Comparison of ENCODE assay signal across 36 cellular contexts in the genomic region with DNA sequence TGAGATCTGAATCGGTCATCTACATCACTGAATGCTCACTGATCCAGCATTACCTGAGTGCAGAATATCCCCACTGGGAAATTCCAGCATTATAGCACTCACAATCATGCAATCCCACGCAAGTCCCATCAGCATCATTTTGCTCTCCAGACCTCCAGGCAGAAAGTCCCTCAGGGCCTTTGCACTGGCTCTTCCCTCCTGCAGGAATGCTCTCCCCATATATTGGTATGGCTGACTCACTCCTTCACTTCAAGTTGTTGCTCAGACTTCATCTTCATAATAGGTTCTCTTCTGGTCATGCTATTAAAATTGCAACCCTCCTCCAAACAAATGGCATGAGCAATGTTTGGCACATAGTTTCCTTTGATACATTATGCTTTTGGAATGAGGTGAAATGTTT.
"Had no signal": no experiment of that assay in that cellular context is flagged by ENCODE, and none has a peak within 500 bp of the region (broad histone marks: within the 10 kb centered on the region; RNA-seq: fewer than 3 reads in every experiment).

No MANE protein-coding gene starts in this region.

- DNase-seq: activated B cell treated with CpG ODN at 0.5 μM for 24 hours; activated CD4-positive, alpha-beta memory T cell treated with anti-CD3 and anti-CD28 coated beads for 36 hours; activated CD4-positive, alpha-beta T cell treated with anti-CD3 and anti-CD28 coated beads for 4 hours; activated CD4-positive, alpha-beta T cell treated with anti-CD3 and anti-CD28 coated beads, Interleukin-2, amount 50 U/mL, for 1 hour; activated CD4-positive, alpha-beta T cell treated with anti-CD3 and anti-CD28 coated beads, Interleukin-2, amount 50 U/mL, for 4 hours; activated CD4-positive, CD25-positive, alpha-beta regulatory T cell treated with anti-CD3 and anti-CD28 coated beads, Interleukin-2, amount 50 U/mL, for 72 hours; activated CD8-positive, alpha-beta memory T cell treated with anti-CD3 and anti-CD28 coated beads, Interleukin-2, amount 50 U/mL, for 4 hours; activated CD8-positive, alpha-beta T cell treated with anti-CD3 and anti-CD28 coated beads for 36 hours; activated effector memory CD4-positive, alpha-beta T cell treated with anti-CD3 and anti-CD28 coated beads, Interleukin-2, amount 50 U/mL, for 16 hours; activated gamma-delta T cell treated with Interleukin-2 at 50 U/mL for 16 hours; activated naive CD4-positive, alpha-beta T cell; activated naive CD4-positive, alpha-beta T cell treated with anti-CD3 and anti-CD28 coated beads for 36 hours; activated naive CD4-positive, alpha-beta T cell treated with anti-CD3 and anti-CD28 coated beads, Interleukin-2, amount 50 U/mL, for 16 hours; activated naive CD8-positive, alpha-beta T cell treated with anti-CD3 and anti-CD28 coated beads for 36 hours; activated T-cell treated with anti-CD3 and anti-CD28 coated beads for 4 hours; activated T-cell treated with anti-CD3 and anti-CD28 coated beads, Interleukin-2, amount 50 U/mL, for 1 hour; activated T-cell treated with anti-CD3 and anti-CD28 coated beads, Interleukin-2, amount 50 U/mL, for 4 hours; activated T-cell treated with anti-CD3 and anti-CD28 coated beads, Interleukin-2, amount 50 U/mL, for 72 hours; adrenal gland; amniotic stem cell; aorta; body of pancreas; brain microvascular endothelial cell; caudate nucleus; SW 1271; T-helper 1 cell; T-helper 2 cell; T-helper 9 cell had no signal

- H3K27ac ChIP-seq: adrenal gland, body of pancreas, brain microvascular endothelial cell, breast epithelium, cardiac muscle cell, VCaP had no signal

- H3K4me3 ChIP-seq: adrenal gland, body of pancreas, breast epithelium, cardiac muscle cell had no signal

- H3K27me3 Mint-ChIP-seq: activated B cell treated with CpG ODN at 0.5 μM for 24 hours; activated CD4-positive, alpha-beta memory T cell treated with anti-CD3 and anti-CD28 coated beads for 36 hours; activated CD8-positive, alpha-beta T cell treated with anti-CD3 and anti-CD28 coated beads for 36 hours; activated naive CD8-positive, alpha-beta T cell treated with anti-CD3 and anti-CD28 coated beads for 36 hours had no signal

- H3K4me1 ChIP-seq: adrenal gland, body of pancreas, breast epithelium had no signal

- H3K36me3 Mint-ChIP-seq: activated CD4-positive, alpha-beta memory T cell treated with anti-CD3 and anti-CD28 coated beads for 36 hours; activated naive CD4-positive, alpha-beta T cell treated with anti-CD3 and anti-CD28 coated beads, Interleukin-2, amount 50 U/mL, for 72 hours; activated naive CD8-positive, alpha-beta T cell treated with anti-CD3 and anti-CD28 coated beads for 36 hours had no signal

- H3K4me1 Mint-ChIP-seq: activated B cell treated with CpG ODN at 0.5 μM for 24 hours; activated naive CD8-positive, alpha-beta T cell treated with anti-CD3 and anti-CD28 coated beads for 36 hours; activated T-helper 17 cell treated with anti-CD3 and anti-CD28 coated beads, Interleukin-2, amount 50 U/mL, for 72 hours had no signal

- H3K9me3 Mint-ChIP-seq: activated CD4-positive, alpha-beta memory T cell treated with anti-CD3 and anti-CD28 coated beads for 36 hours; activated CD8-positive, alpha-beta T cell treated with anti-CD3 and anti-CD28 coated beads for 36 hours; activated naive CD4-positive, alpha-beta T cell treated with anti-CD3 and anti-CD28 coated beads for 36 hours; activated naive CD8-positive, alpha-beta T cell treated with anti-CD3 and anti-CD28 coated beads for 36 hours; activated T-cell treated with anti-CD3 and anti-CD28 coated beads, Interleukin-2, amount 50 U/mL, for 4 hours; activated T-cell treated with anti-CD3 and anti-CD28 coated beads, Interleukin-2, amount 50 U/mL, for 72 hours; activated T-helper 1 cell treated with anti-CD3 and anti-CD28 coated beads, Interleukin-12 subunit alpha, Interleukin-12 subunit beta, Interleukin-2, Interleukin-4 antibody, amounts not matched to agents 30 ng/mL and 10 ng/mL and 1 ng/mL, durations not matched to agents 14 hours and 24 hours and 36 hours; T-helper 1 cell treated with Interleukin-12 subunit alpha and Interleukin-12 subunit beta and Interleukin-4 antibody, amounts not matched to agents 30 μg/mL and 1 μg/mL, for 36 hours; T-helper 2 cell treated with Interferon-gamma antibody and Interleukin-4, amounts not matched to agents 5 μg/mL and 100 μg/mL, for 36 hours had no signal

- H3K36me3 ChIP-seq: adrenal gland, brain microvascular endothelial cell, breast epithelium, cardiac muscle cell had no signal

- H3K4me3 Mint-ChIP-seq: activated B cell treated with CpG ODN at 0.5 μM for 24 hours; activated CD4-positive, alpha-beta memory T cell treated with anti-CD3 and anti-CD28 coated beads for 36 hours; activated CD8-positive, alpha-beta T cell treated with anti-CD3 and anti-CD28 coated beads for 36 hours; activated naive CD4-positive, alpha-beta T cell treated with anti-CD3 and anti-CD28 coated beads for 36 hours; activated naive CD8-positive, alpha-beta T cell treated with anti-CD3 and anti-CD28 coated beads for 36 hours; activated T-cell treated with anti-CD3 and anti-CD28 coated beads, Interleukin-2, amount 50 U/mL, for 4 hours; activated T-cell treated with anti-CD3 and anti-CD28 coated beads, Interleukin-2, amount 50 U/mL, for 72 hours; activated T-helper 1 cell treated with anti-CD3 and anti-CD28 coated beads, Interleukin-12 subunit alpha, Interleukin-12 subunit beta, Interleukin-2, Interleukin-4 antibody, amounts not matched to agents 30 ng/mL and 10 ng/mL and 1 ng/mL, durations not matched to agents 14 hours and 24 hours and 36 hours; activated T-helper 17 cell treated with anti-CD3 and anti-CD28 coated beads, Interleukin-2, amount 50 U/mL, for 72 hours; T-helper 1 cell treated with Interleukin-12 subunit alpha and Interleukin-12 subunit beta and Interleukin-4 antibody, amounts not matched to agents 30 μg/mL and 1 μg/mL, for 36 hours; T-helper 2 cell treated with Interferon-gamma antibody and Interleukin-4, amounts not matched to agents 5 μg/mL and 100 μg/mL, for 36 hours had no signal

- ATAC-seq: activated CD8-positive, alpha-beta T cell treated with anti-CD3 and anti-CD28 coated beads for 36 hours; activated naive CD4-positive, alpha-beta T cell treated with anti-CD3 and anti-CD28 coated beads, Interleukin-2, amount 50 U/mL, for 72 hours; activated T-cell treated with anti-CD3 and anti-CD28 coated beads, Interleukin-2, amount 50 U/mL, for 4 hours; activated T-cell treated with anti-CD3 and anti-CD28 coated beads, Interleukin-2, amount 50 U/mL, for 72 hours; activated T-helper 17 cell treated with anti-CD3 and anti-CD28 coated beads, Interleukin-2, amount 50 U/mL, for 72 hours; body of pancreas had no signal

- H3K27ac Mint-ChIP-seq: activated B cell treated with CpG ODN at 0.5 μM for 24 hours; activated CD4-positive, alpha-beta memory T cell treated with anti-CD3 and anti-CD28 coated beads for 36 hours; activated CD8-positive, alpha-beta T cell treated with anti-CD3 and anti-CD28 coated beads for 36 hours; activated naive CD4-positive, alpha-beta T cell treated with anti-CD3 and anti-CD28 coated beads for 36 hours; activated naive CD4-positive, alpha-beta T cell treated with anti-CD3 and anti-CD28 coated beads, Interleukin-2, amount 50 U/mL, for 72 hours; activated naive CD8-positive, alpha-beta T cell treated with anti-CD3 and anti-CD28 coated beads for 36 hours; activated T-cell treated with anti-CD3 and anti-CD28 coated beads, Interleukin-2, amount 50 U/mL, for 72 hours; activated T-helper 1 cell treated with anti-CD3 and anti-CD28 coated beads, Interleukin-12 subunit alpha, Interleukin-12 subunit beta, Interleukin-2, Interleukin-4 antibody, amounts not matched to agents 30 ng/mL and 10 ng/mL and 1 ng/mL, durations not matched to agents 14 hours and 24 hours and 36 hours; activated T-helper 17 cell treated with anti-CD3 and anti-CD28 coated beads, Interleukin-2, amount 50 U/mL, for 72 hours; T-helper 1 cell treated with Interleukin-12 subunit alpha and Interleukin-12 subunit beta and Interleukin-4 antibody, amounts not matched to agents 30 μg/mL and 1 μg/mL, for 36 hours; T-helper 2 cell treated with Interferon-gamma antibody and Interleukin-4, amounts not matched to agents 5 μg/mL and 100 μg/mL, for 36 hours had no signal

- H3K27me3 ChIP-seq: adrenal gland, body of pancreas, brain microvascular endothelial cell, breast epithelium had no signal

- H3K9me3 ChIP-seq: adrenal gland, body of pancreas, breast epithelium had no signal
